In genomic region chr2:129767987-129768386, GRCh38 we compare ENCODE assay signal across 1 cellular context.
TF ChIP-seq lines count a peak whose summit lies in the region.

No MANE protein-coding gene starts in this region.

TF ChIP-seq in GM23338, 12 proteins besides CTCF, POLR2A, EP300 and RAD21 (continued from another document):
- TF ChIP-seq, protein P1, sequence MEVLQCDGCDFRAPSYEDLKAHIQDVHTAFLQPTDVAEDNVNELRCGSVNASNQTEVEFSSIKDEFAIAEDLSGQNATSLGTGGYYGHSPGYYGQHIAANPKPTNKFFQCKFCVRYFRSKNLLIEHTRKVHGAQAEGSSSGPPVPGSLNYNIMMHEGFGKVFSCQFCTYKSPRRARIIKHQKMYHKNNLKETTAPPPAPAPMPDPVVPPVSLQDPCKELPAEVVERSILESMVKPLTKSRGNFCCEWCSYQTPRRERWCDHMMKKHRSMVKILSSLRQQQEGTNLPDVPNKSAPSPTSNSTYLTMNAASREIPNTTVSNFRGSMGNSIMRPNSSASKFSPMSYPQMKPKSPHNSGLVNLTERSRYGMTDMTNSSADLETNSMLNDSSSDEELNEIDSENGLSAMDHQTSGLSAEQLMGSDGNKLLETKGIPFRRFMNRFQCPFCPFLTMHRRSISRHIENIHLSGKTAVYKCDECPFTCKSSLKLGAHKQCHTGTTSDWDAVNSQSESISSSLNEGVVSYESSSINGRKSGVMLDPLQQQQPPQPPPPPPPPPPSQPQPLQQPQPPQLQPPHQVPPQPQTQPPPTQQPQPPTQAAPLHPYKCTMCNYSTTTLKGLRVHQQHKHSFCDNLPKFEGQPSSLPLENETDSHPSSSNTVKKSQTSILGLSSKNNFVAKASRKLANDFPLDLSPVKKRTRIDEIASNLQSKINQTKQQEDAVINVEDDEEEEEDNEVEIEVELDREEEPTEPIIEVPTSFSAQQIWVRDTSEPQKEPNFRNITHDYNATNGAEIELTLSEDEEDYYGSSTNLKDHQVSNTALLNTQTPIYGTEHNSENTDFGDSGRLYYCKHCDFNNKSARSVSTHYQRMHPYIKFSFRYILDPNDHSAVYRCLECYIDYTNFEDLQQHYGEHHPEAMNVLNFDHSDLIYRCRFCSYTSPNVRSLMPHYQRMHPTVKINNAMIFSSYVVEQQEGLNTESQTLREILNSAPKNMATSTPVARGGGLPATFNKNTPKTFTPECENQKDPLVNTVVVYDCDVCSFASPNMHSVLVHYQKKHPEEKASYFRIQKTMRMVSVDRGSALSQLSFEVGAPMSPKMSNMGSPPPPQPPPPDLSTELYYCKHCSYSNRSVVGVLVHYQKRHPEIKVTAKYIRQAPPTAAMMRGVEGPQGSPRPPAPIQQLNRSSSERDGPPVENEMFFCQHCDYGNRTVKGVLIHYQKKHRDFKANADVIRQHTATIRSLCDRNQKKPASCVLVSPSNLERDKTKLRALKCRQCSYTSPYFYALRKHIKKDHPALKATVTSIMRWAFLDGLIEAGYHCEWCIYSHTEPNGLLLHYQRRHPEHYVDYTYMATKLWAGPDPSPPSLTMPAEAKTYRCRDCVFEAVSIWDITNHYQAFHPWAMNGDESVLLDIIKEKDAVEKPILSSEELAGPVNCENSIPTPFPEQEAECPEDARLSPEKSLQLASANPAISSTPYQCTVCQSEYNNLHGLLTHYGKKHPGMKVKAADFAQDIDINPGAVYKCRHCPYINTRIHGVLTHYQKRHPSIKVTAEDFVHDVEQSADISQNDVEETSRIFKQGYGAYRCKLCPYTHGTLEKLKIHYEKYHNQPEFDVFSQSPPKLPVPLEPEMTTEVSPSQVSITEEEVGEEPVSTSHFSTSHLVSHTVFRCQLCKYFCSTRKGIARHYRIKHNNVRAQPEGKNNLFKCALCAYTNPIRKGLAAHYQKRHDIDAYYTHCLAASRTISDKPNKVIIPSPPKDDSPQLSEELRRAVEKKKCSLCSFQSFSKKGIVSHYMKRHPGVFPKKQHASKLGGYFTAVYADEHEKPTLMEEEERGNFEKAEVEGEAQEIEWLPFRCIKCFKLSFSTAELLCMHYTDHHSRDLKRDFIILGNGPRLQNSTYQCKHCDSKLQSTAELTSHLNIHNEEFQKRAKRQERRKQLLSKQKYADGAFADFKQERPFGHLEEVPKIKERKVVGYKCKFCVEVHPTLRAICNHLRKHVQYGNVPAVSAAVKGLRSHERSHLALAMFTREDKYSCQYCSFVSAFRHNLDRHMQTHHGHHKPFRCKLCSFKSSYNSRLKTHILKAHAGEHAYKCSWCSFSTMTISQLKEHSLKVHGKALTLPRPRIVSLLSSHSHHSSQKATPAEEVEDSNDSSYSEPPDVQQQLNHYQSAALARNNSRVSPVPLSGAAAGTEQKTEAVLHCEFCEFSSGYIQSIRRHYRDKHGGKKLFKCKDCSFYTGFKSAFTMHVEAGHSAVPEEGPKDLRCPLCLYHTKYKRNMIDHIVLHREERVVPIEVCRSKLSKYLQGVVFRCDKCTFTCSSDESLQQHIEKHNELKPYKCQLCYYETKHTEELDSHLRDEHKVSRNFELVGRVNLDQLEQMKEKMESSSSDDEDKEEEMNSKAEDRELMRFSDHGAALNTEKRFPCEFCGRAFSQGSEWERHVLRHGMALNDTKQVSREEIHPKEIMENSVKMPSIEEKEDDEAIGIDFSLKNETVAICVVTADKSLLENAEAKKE (CRISPR knock-in tag; IDR thresholded peaks at IDR 0.05), result no peak
- no peak for TF ChIP-seq REST (IDR thresholded peaks at IDR 0.05; ENCODE audit: unreplicated experiment)
- TF ChIP-seq EZH2phosphoT487 (IDR thresholded peaks at IDR 0.05; ENCODE audit: unreplicated experiment), result no peak
- no peak for TF ChIP-seq ZNF331 (CRISPR knock-in tag; IDR thresholded peaks at IDR 0.05; ENCODE audit: low read depth)
- TF ChIP-seq CREB1 (CRISPR knock-in tag; IDR thresholded peaks at IDR 0.05; ENCODE audit: low read depth), result no peak
- no peak for TF ChIP-seq NANOG (IDR thresholded peaks at IDR 0.05; ENCODE audit: borderline replicate concordance)
- no peak for TF ChIP-seq ZNF114 (CRISPR knock-in tag; IDR thresholded peaks at IDR 0.05)
- TF ChIP-seq POLR2AphosphoS5 (IDR thresholded peaks at IDR 0.05; ENCODE audit: low read depth), result no peak
- no peak for TF ChIP-seq JUNB (IDR thresholded peaks at IDR 0.05; ENCODE audit: unreplicated experiment)
